In the genomic region with DNA sequence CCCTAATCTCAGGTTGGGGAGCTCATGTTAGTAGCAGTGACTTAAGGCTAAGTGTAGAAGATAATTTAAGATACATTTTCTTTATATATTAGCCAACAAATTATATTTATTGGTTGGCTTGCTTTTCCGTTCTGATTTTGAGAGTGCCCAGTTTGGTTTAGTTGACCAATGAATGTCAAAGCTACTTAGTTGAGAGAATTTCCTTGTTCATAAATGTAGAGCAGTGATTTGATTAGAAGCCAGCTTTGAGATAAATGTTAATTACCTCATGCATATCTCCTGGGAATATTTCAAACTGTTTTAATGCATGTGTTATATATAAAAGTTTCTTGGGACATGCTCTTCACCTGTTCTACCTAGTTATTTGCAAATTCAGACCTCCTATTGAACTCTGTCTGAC, we compare ENCODE assay signal across 21 cellular contexts. TPM values are rescaled to one million over a fixed set of nuclear protein-coding genes. Genes with fewer than 3 reads are reported as not detected.
A peak's percentile ranks its signal among the peaks of the same experiment; 100 is the strongest.
DNase-seq lines count a peak whose midpoint lies in the region; ATAC-seq and TF ChIP-seq lines count a peak whose summit lies in the region.
"Had no signal": no experiment of that assay in that cellular context is flagged by ENCODE, and none has a peak within 500 bp of the region (broad histone marks: within the 10 kb centered on the region; RNA-seq: fewer than 3 reads in every experiment).

No MANE protein-coding gene starts in this region.

- H3K4me3 ChIP-seq in BE2C (ENCODE audit: low read depth, low read length) = peak overlapping the region; percentile 21
- H3K4me3 ChIP-seq: A549, GM12878, GM23338 had no signal

- peaks cover 18% of the 10 kb centered on the region for H3K4me1 ChIP-seq in BE2C
- H3K4me1 ChIP-seq: A549 had no signal

- TF ChIP-seq CTCF in BE2C (IDR thresholded peaks at IDR 0.05; ENCODE audit: low read depth, low read length) (no peak), omental fat pad (IDR thresholded peaks at IDR 0.05) (no peak)

- H3K9me3 ChIP-seq in BE2C = no peaks in the 10 kb centered on the region
- H3K9me3 ChIP-seq: A549 had no signal

- DNase-seq in BE2C (no peak), NCI-H69 (lab: John Stamatoyannopoulos, UW) (peak; percentile 62), omental fat pad (ENCODE audit: low spot score) (no peak), activated gamma-delta T cell (lab: John Stamatoyannopoulos, UW) (no peak), GF-D8 (lab: John Stamatoyannopoulos, UW) (no peak)
- DNase-seq: 8988T; ACHN; AML-193; C1 segment of cervical spinal cord; CD4-positive, alpha-beta memory T cell; COR-L47; DMS153; DND-41; H9 had no signal

- H3K27me3 ChIP-seq in BE2C = no peaks in the 10 kb centered on the region

- ATAC-seq in SK-N-SH treated with all-trans-retinoic acid at 6 μM for 48 hours (no peak), omental fat pad (ENCODE audit: low FRiP score) (peak; percentile 22), GM18868 (IDR thresholded peaks at IDR 0.05; ENCODE audit: unreplicated experiment) (no peak)
- ATAC-seq: A549, GM12878, GM23338, HCT116 had no signal

- no peaks in the 10 kb centered on the region for H3K36me3 ChIP-seq in BE2C

TF ChIP-seq in SK-N-SH treated with all-trans-retinoic acid at 6 μM for 48 hours, 23 proteins besides CTCF, POLR2A, EP300 and RAD21:
- TF ChIP-seq BACH2 (CRISPR knock-in tag; IDR thresholded peaks at IDR 0.05; ENCODE audit: borderline replicate concordance) (no peak), GLIS3 (CRISPR knock-in tag; IDR thresholded peaks at IDR 0.05) (no peak), TCF4 (CRISPR knock-in tag; IDR thresholded peaks at IDR 0.05; ENCODE audit: borderline replicate concordance) (peak; percentile 61; the same call in 1 of the 2 replicates), ESRRG (CRISPR knock-in tag; IDR thresholded peaks at IDR 0.05) (0 out of 2 replicates have a peak, but pooled peaks have one; percentile 18), ARNTL (CRISPR knock-in tag; IDR thresholded peaks at IDR 0.05; ENCODE audit: borderline replicate concordance, low read depth) (no peak), OSR1 (CRISPR knock-in tag; IDR thresholded peaks at IDR 0.05) (no peak), TOX (CRISPR knock-in tag; IDR thresholded peaks at IDR 0.05; ENCODE audit: borderline replicate concordance) (no peak), PPARA (CRISPR knock-in tag; IDR thresholded peaks at IDR 0.05; ENCODE audit: borderline replicate concordance) (no peak), CSDC2 (CRISPR knock-in tag; IDR thresholded peaks at IDR 0.05) (no peak), ZFP30 (CRISPR knock-in tag; IDR thresholded peaks at IDR 0.05) (no peak), ZNF70 (CRISPR knock-in tag; IDR thresholded peaks at IDR 0.05) (no peak), RARB (CRISPR knock-in tag; IDR thresholded peaks at IDR 0.05) (no peak), ZNF8 (CRISPR knock-in tag; IDR thresholded peaks at IDR 0.05) (no peak), ZNF565 (CRISPR knock-in tag; conservative IDR thresholded peaks at IDR 0.05; ENCODE audit: low read depth) (no peak), ZC3H10 (CRISPR knock-in tag; IDR thresholded peaks at IDR 0.05) (0 out of 2 replicates have a peak, but pooled peaks have one; percentile 10), SNAI2 (CRISPR knock-in tag; IDR thresholded peaks at IDR 0.05) (peak; percentile 29; the same call in 1 of the 2 replicates), ISL1 (CRISPR knock-in tag; IDR thresholded peaks at IDR 0.05) (peak; percentile 96), ZFP3 (CRISPR knock-in tag; IDR thresholded peaks at IDR 0.05) (no peak)
- TF ChIP-seq, protein P1, sequence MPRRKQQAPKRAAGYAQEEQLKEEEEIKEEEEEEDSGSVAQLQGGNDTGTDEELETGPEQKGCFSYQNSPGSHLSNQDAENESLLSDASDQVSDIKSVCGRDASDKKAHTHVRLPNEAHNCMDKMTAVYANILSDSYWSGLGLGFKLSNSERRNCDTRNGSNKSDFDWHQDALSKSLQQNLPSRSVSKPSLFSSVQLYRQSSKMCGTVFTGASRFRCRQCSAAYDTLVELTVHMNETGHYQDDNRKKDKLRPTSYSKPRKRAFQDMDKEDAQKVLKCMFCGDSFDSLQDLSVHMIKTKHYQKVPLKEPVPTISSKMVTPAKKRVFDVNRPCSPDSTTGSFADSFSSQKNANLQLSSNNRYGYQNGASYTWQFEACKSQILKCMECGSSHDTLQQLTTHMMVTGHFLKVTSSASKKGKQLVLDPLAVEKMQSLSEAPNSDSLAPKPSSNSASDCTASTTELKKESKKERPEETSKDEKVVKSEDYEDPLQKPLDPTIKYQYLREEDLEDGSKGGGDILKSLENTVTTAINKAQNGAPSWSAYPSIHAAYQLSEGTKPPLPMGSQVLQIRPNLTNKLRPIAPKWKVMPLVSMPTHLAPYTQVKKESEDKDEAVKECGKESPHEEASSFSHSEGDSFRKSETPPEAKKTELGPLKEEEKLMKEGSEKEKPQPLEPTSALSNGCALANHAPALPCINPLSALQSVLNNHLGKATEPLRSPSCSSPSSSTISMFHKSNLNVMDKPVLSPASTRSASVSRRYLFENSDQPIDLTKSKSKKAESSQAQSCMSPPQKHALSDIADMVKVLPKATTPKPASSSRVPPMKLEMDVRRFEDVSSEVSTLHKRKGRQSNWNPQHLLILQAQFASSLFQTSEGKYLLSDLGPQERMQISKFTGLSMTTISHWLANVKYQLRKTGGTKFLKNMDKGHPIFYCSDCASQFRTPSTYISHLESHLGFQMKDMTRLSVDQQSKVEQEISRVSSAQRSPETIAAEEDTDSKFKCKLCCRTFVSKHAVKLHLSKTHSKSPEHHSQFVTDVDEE (CRISPR knock-in tag; IDR thresholded peaks at IDR 0.05) = no peak
- TF ChIP-seq, protein P2, sequence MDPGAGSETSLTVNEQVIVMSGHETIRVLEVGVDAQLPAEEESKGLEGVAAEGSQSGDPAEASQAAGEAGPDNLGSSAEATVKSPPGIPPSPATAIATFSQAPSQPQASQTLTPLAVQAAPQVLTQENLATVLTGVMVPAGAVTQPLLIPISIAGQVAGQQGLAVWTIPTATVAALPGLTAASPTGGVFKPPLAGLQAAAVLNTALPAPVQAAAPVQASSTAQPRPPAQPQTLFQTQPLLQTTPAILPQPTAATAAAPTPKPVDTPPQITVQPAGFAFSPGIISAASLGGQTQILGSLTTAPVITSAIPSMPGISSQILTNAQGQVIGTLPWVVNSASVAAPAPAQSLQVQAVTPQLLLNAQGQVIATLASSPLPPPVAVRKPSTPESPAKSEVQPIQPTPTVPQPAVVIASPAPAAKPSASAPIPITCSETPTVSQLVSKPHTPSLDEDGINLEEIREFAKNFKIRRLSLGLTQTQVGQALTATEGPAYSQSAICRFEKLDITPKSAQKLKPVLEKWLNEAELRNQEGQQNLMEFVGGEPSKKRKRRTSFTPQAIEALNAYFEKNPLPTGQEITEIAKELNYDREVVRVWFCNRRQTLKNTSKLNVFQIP (CRISPR knock-in tag; IDR thresholded peaks at IDR 0.05; ENCODE audit: borderline replicate concordance, low read depth) = no peak
- TF ChIP-seq, protein P3, sequence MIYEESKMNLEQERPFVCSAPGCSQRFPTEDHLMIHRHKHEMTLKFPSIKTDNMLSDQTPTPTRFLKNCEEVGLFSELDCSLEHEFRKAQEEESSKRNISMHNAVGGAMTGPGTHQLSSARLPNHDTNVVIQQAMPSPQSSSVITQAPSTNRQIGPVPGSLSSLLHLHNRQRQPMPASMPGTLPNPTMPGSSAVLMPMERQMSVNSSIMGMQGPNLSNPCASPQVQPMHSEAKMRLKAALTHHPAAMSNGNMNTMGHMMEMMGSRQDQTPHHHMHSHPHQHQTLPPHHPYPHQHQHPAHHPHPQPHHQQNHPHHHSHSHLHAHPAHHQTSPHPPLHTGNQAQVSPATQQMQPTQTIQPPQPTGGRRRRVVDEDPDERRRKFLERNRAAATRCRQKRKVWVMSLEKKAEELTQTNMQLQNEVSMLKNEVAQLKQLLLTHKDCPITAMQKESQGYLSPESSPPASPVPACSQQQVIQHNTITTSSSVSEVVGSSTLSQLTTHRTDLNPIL (CRISPR knock-in tag; IDR thresholded peaks at IDR 0.05; ENCODE audit: low read depth) = no peak; the same call in 1 of the 2 replicates
- TF ChIP-seq, protein P4, sequence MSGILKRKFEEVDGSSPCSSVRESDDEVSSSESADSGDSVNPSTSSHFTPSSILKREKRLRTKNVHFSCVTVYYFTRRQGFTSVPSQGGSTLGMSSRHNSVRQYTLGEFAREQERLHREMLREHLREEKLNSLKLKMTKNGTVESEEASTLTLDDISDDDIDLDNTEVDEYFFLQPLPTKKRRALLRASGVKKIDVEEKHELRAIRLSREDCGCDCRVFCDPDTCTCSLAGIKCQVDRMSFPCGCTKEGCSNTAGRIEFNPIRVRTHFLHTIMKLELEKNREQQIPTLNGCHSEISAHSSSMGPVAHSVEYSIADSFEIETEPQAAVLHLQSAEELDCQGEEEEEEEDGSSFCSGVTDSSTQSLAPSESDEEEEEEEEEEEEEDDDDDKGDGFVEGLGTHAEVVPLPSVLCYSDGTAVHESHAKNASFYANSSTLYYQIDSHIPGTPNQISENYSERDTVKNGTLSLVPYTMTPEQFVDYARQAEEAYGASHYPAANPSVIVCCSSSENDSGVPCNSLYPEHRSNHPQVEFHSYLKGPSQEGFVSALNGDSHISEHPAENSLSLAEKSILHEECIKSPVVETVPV (CRISPR knock-in tag; IDR thresholded peaks at IDR 0.05) = no peak
- TF ChIP-seq, protein P5, sequence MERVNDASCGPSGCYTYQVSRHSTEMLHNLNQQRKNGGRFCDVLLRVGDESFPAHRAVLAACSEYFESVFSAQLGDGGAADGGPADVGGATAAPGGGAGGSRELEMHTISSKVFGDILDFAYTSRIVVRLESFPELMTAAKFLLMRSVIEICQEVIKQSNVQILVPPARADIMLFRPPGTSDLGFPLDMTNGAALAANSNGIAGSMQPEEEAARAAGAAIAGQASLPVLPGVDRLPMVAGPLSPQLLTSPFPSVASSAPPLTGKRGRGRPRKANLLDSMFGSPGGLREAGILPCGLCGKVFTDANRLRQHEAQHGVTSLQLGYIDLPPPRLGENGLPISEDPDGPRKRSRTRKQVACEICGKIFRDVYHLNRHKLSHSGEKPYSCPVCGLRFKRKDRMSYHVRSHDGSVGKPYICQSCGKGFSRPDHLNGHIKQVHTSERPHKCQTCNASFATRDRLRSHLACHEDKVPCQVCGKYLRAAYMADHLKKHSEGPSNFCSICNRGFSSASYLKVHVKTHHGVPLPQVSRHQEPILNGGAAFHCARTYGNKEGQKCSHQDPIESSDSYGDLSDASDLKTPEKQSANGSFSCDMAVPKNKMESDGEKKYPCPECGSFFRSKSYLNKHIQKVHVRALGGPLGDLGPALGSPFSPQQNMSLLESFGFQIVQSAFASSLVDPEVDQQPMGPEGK (CRISPR knock-in tag; IDR thresholded peaks at IDR 0.05; ENCODE audit: borderline replicate concordance) = no peak; the same call in 1 of the 2 replicates

RNA-seq across cellular contexts. Expression of a gene that starts 44.3 kb away (rescaled TPM):
- 0.40 TPM for polyA plus RNA-seq in BE2C (2012; ENCODE audit: insufficient read depth, insufficient read length, low read depth)
- 1 to 10 TPM; 1.9 to 4.2 (median 2.3) TPM for total RNA-seq in omental fat pad
- total RNA-seq: H4 had no signal
- polyA plus RNA-seq: CD4-positive, alpha-beta memory T cell had no signal

RNA-seq across cellular contexts. Expression of a gene that starts 57.3 kb away (rescaled TPM):
- polyA plus RNA-seq in BE2C (2012; ENCODE audit: insufficient read depth, insufficient read length, low read depth) = 26.3 TPM
- total RNA-seq in omental fat pad = 10 to 100 TPM; 29.2 to 39.1 (median 33.9) TPM
